Comparison of ENCODE assay signal across 8 cellular contexts in genomic region chr1:87497380-87497779, GRCh38.
DNase-seq lines count a peak whose midpoint lies in the region; ATAC-seq and TF ChIP-seq lines count a peak whose summit lies in the region.
"Not testable (repeated sequence)": the region's sequence is repeated elsewhere in the genome, so short reads cannot be mapped to it uniquely, and the experiment has no call there.

No MANE protein-coding gene starts in this region.

- H3K27me3 ChIP-seq in DOHH2 (ENCODE audit: control insufficient read depth, low read length); PC-9 (ENCODE audit: insufficient read depth, low read depth); neutrophil: not testable (repeated sequence)

- not testable (repeated sequence) for H3K36me3 ChIP-seq in DOHH2 (ENCODE audit: control insufficient read depth, low read length); PC-9 (ENCODE audit: low read depth); neutrophil

- CTCF ChIA-PET in PC-9 (lab: Charles Lee) = not testable (repeated sequence)

- not testable (repeated sequence) for H3F3A ChIP-seq in DOHH2 (ENCODE audit: control insufficient read depth, insufficient read depth); PC-9 (ENCODE audit: insufficient read depth, low read depth)

- not testable (repeated sequence) for H3K9me2 ChIP-seq in DOHH2 (replicated peaks; ENCODE audit: control insufficient read depth, low read length); PC-9 (ENCODE audit: insufficient read depth)

- H3K9me3 ChIP-seq in DOHH2 (ENCODE audit: control insufficient read depth, insufficient read depth, low read length); PC-9 (ENCODE audit: insufficient read depth, low read depth); neutrophil: not testable (repeated sequence)

- H3K79me2 ChIP-seq in DOHH2 (ENCODE audit: control insufficient read depth, low read length); PC-9 (ENCODE audit: low read depth): not testable (repeated sequence)

- not testable (repeated sequence) for H3K4me3 ChIP-seq in DOHH2 (ENCODE audit: low read length); PC-9; neutrophil (ENCODE audit: low read depth in 1 of 2, low read length in 1 of 2)

- peak overlapping the region; percentile 31 for H3K4me2 ChIP-seq in DOHH2 (ENCODE audit: low read length)
- not testable (repeated sequence) for H3K4me2 ChIP-seq in PC-9

- POLR2A ChIA-PET in PC-9 (lab: Charles Lee; ENCODE audit: unreplicated experiment) = not testable (repeated sequence)

- BruUV-seq in PC-9 (replicated peaks; lab: Mats Ljungman, UMichigan) = not testable (repeated sequence)

- H2AFZ ChIP-seq in PC-9 = 0 out of 2 replicates have a peak overlapping the region, but pooled peaks have one; percentile 30

- peaks cover 20% of the 10 kb centered on the region for H3K4me1 ChIP-seq in DOHH2 (ENCODE audit: control insufficient read depth, low read length)
- not testable (repeated sequence) for H3K4me1 ChIP-seq in PC-9 (replicated peaks; ENCODE audit: insufficient read depth)
- peaks cover 12 to 27% of the 10 kb centered on the region in 2 experiments for H3K4me1 ChIP-seq in neutrophil (ENCODE audit: control insufficient read depth in 1 of 2, insufficient read depth in 1 of 2, low read depth in 1 of 2, low read length in 1 of 2)

- H4K20me1 ChIP-seq in DOHH2 (ENCODE audit: control insufficient read depth, insufficient read depth, low read depth, low read length); PC-9 (ENCODE audit: insufficient read depth): not testable (repeated sequence)

- not testable (repeated sequence) for TF ChIP-seq CTCF in DOHH2 (IDR thresholded peaks at IDR 0.05; ENCODE audit: low read depth, low read length, poor library complexity, severe bottlenecking); PC-9 (conservative IDR thresholded peaks at IDR 0.05); neutrophil (IDR thresholded peaks at IDR 0.05)

- ATAC-seq in GM18909 (IDR thresholded peaks at IDR 0.05; ENCODE audit: poor library complexity, unreplicated experiment) = peak; percentile 50
- peak; percentile 72 for ATAC-seq in GM21619 (IDR thresholded peaks at IDR 0.05; ENCODE audit: unreplicated experiment)
- peak; percentile 53 for ATAC-seq in HG02759 (IDR thresholded peaks at IDR 0.05; ENCODE audit: unreplicated experiment)
- peak; percentile 74 for ATAC-seq in HG02973 (IDR thresholded peaks at IDR 0.05; ENCODE audit: unreplicated experiment)
- ATAC-seq in HG03378 (IDR thresholded peaks at IDR 0.05; ENCODE audit: unreplicated experiment) = peak; percentile 47

- intact Hi-C loops in PC-9 (cut with micrococcal nuclease; ENCODE audit: unreplicated experiment) = not testable (repeated sequence)

- DNase-seq in PC-9 = not testable (repeated sequence)

- not testable (repeated sequence) for H3K27ac ChIP-seq in DOHH2 (ENCODE audit: low read depth, low read length); PC-9
- H3K27ac ChIP-seq in neutrophil = peak overlapping the region; percentile 60
